In the genomic region with DNA sequence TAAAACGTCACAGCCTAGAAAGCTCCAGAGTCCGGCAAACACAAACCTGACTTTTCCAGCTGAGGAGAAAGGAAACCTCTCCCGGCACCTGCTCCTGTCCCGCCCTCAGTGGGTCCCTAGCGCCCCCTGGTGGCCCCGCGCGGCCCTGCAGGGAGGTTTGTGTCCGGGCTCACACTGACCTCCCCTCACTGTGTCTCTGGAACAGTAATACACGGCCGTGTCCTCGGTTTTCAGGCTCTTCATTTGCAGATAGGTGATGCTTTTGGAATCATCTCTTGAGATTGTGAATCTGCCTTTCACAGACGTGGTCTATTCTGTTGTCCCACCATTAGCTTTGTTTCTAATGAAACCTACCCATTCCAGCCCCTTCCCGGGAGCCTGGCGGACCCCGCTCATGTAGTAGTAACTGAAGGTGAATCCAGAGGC, we compare ENCODE assay signal across 8 cellular contexts.
DNase-seq lines count a peak whose midpoint lies in the region; ATAC-seq, FAIRE-seq and TF ChIP-seq lines count a peak whose summit lies in the region.
"Not testable (repeated sequence)": the region's sequence is repeated elsewhere in the genome, so short reads cannot be mapped to it uniquely, and the experiment has no call there.

No MANE protein-coding gene starts in this region.

- not testable (repeated sequence) for H3K27ac Mint-ChIP-seq in activated B cell treated with CpG ODN at 0.5 μM for 24 hours; activated T-helper 2 cell treated with anti-CD3 and anti-CD28 coated beads, Interferon-gamma antibody, Interleukin-2, Interleukin-4, amounts not matched to agents 10 μg/mL and 5 μg/mL and 100 μg/mL, durations not matched to agents 14 hours and 24 hours and 36 hours

- not testable (repeated sequence) for H3K4me3 ChIP-seq in osteoblast (ENCODE audit: insufficient read depth, low read length)

- not testable (repeated sequence) for H3K4me3 Mint-ChIP-seq in activated B cell treated with CpG ODN at 0.5 μM for 24 hours; activated T-helper 2 cell treated with anti-CD3 and anti-CD28 coated beads, Interferon-gamma antibody, Interleukin-2, Interleukin-4, amounts not matched to agents 10 μg/mL and 5 μg/mL and 100 μg/mL, durations not matched to agents 14 hours and 24 hours and 36 hours (ENCODE audit: low read depth)

- not testable (repeated sequence) for H3K36me3 ChIP-seq in KOPT-K1 (ENCODE audit: insufficient read depth, low read length); osteoblast (ENCODE audit: insufficient read depth, low read length)

- DNase-seq in D721Med (ENCODE audit: insufficient read length, low spot score); foreskin keratinocyte; osteoblast (ENCODE audit: insufficient read length, low spot score, missing footprints): not testable (repeated sequence)
- peak; percentile 62 for DNase-seq in NK-92 treated with Interleukin-12 subunit alpha and Interleukin-12 subunit beta, amount 100 ng/mL, for 24 hours (lab: John Stamatoyannopoulos, UW)
- peak; percentile 61 for DNase-seq in activated B cell treated with CpG ODN at 0.5 μM for 24 hours
- peak; percentile 48 for DNase-seq in activated T-helper 2 cell treated with anti-CD3 and anti-CD28 coated beads, Interferon-gamma antibody, Interleukin-2, Interleukin-4, amounts not matched to agents 10 μg/mL and 5 μg/mL and 100 μg/mL, durations not matched to agents 14 hours and 24 hours and 36 hours (ENCODE audit: low spot score)
- DNase-seq in stimulated activated CD8-positive, alpha-beta memory T cell treated with anti-CD3 and anti-CD28 coated beads, Interleukin-4, amount 100 ng/mL, for 48 hours = peak; percentile 95

- H3K4me1 Mint-ChIP-seq in activated B cell treated with CpG ODN at 0.5 μM for 24 hours; activated T-helper 2 cell treated with anti-CD3 and anti-CD28 coated beads, Interferon-gamma antibody, Interleukin-2, Interleukin-4, amounts not matched to agents 10 μg/mL and 5 μg/mL and 100 μg/mL, durations not matched to agents 14 hours and 24 hours and 36 hours (ENCODE audit: low read depth): not testable (repeated sequence)

- H3K36me3 Mint-ChIP-seq in activated B cell treated with CpG ODN at 0.5 μM for 24 hours (ENCODE audit: low read depth); activated T-helper 2 cell treated with anti-CD3 and anti-CD28 coated beads, Interferon-gamma antibody, Interleukin-2, Interleukin-4, amounts not matched to agents 10 μg/mL and 5 μg/mL and 100 μg/mL, durations not matched to agents 14 hours and 24 hours and 36 hours (ENCODE audit: low read depth): not testable (repeated sequence)

- not testable (repeated sequence) for FAIRE-seq in D721Med (lab: Jason Lieb, UNC)

- not testable (repeated sequence) for H3K4me1 ChIP-seq in foreskin keratinocyte; osteoblast (ENCODE audit: insufficient read depth, low read length)

- not testable (repeated sequence) for H4K20me1 ChIP-seq in osteoblast (ENCODE audit: insufficient read depth, low read length)

- CTCF ChIA-PET in activated B cell treated with CpG ODN at 0.5 μM for 24 hours (lab: Charles Lee) = interaction anchor here (0.7 to 2.1 kb wide), 6 partner anchors 10 to 89 kb away, joined by 3 to 5 read pairs (median 4); no protein-coding TSS in a partner anchor

- intact Hi-C loops in activated B cell treated with CpG ODN at 0.5 μM for 24 hours (cut with micrococcal nuclease); activated T-helper 2 cell treated with anti-CD3 and anti-CD28 coated beads, Interferon-gamma antibody, Interleukin-2, Interleukin-4, amounts not matched to agents 10 μg/mL and 5 μg/mL and 100 μg/mL, durations not matched to agents 14 hours and 24 hours and 36 hours (cut with micrococcal nuclease): not testable (repeated sequence)

- TF ChIP-seq CTCF in D721Med (IDR thresholded peaks at IDR 0.05; ENCODE audit: insufficient read depth, missing control alignments) (peak; percentile 39), foreskin keratinocyte (conservative IDR thresholded peaks at IDR 0.05) (peak; percentile 23), osteoblast (IDR thresholded peaks at IDR 0.05; ENCODE audit: extremely low read depth, low read depth, low read length) (peak; percentile 28)
- not testable (repeated sequence) for TF ChIP-seq CTCF in activated B cell treated with CpG ODN at 0.5 μM for 24 hours (IDR thresholded peaks at IDR 0.05)

- peak overlapping the region; percentile 30 for H3K27ac ChIP-seq in KOPT-K1 (ENCODE audit: low read depth, low read length, poor library complexity, severe bottlenecking)
- H3K27ac ChIP-seq in foreskin keratinocyte; osteoblast (ENCODE audit: low read depth, low read length): not testable (repeated sequence)

- H3K27me3 Mint-ChIP-seq in activated B cell treated with CpG ODN at 0.5 μM for 24 hours = not testable (repeated sequence)
- H3K27me3 Mint-ChIP-seq in activated T-helper 2 cell treated with anti-CD3 and anti-CD28 coated beads, Interferon-gamma antibody, Interleukin-2, Interleukin-4, amounts not matched to agents 10 μg/mL and 5 μg/mL and 100 μg/mL, durations not matched to agents 14 hours and 24 hours and 36 hours (ENCODE audit: low read depth) = peaks cover 35% of the 10 kb centered on the region

- not testable (repeated sequence) for H3K79me2 ChIP-seq in osteoblast (ENCODE audit: insufficient read depth, low read length)

- not testable (repeated sequence) for H3K4me2 ChIP-seq in osteoblast (ENCODE audit: insufficient read depth, low read length)

- H3K27me3 ChIP-seq in foreskin keratinocyte; osteoblast (ENCODE audit: insufficient read depth, low read length): not testable (repeated sequence)

- not testable (repeated sequence) for H2AFZ ChIP-seq in osteoblast (ENCODE audit: low read length)

- not testable (repeated sequence) for H3K9me3 ChIP-seq in KOPT-K1 (ENCODE audit: insufficient read depth, low read length, poor library complexity, severe bottlenecking); osteoblast (ENCODE audit: low read depth, low read length)

- not testable (repeated sequence) for ATAC-seq in activated B cell treated with CpG ODN at 0.5 μM for 24 hours (ENCODE audit: low read depth); foreskin keratinocyte

- POLR2A ChIA-PET in activated B cell treated with CpG ODN at 0.5 μM for 24 hours (lab: Charles Lee) = not testable (repeated sequence)

- not testable (repeated sequence) for H3K9me3 Mint-ChIP-seq in activated B cell treated with CpG ODN at 0.5 μM for 24 hours; activated T-helper 2 cell treated with anti-CD3 and anti-CD28 coated beads, Interferon-gamma antibody, Interleukin-2, Interleukin-4, amounts not matched to agents 10 μg/mL and 5 μg/mL and 100 μg/mL, durations not matched to agents 14 hours and 24 hours and 36 hours
